ENCODE assay signal across 7 cellular contexts in genomic region chr10:69087600-69088470, GRCh38. TPM values are rescaled to one million over a fixed set of nuclear protein-coding genes. Genes with fewer than 3 reads are reported as not detected.
DNase-seq lines count a peak whose midpoint lies in the region; ATAC-seq, FAIRE-seq and TF ChIP-seq lines count a peak whose summit lies in the region.

SRGN (plus strand) TSS chr10:69088103; CDS start chr10:69088158, 55 bp downstream.

- DNase-seq in GM19238 (ENCODE audit: insufficient read length, low spot score) (peak; percentile 41), bronchial epithelial cell (ENCODE audit: low read depth) (peak; percentile 44), lower leg skin (ENCODE audit: low spot score in 2 of 2) (peak; percentile 86 to 90), SK-N-DZ (ENCODE audit: low spot score) (no peak)
- peak; percentile 42 to 54 for DNase-seq in stimulated activated CD8-positive, alpha-beta memory T cell treated with anti-CD3 and anti-CD28 coated beads, Interleukin-4, amount 100 ng/mL, for 1 hour (ENCODE audit: low read depth in 2 of 2, low spot score in 1 of 2)

- H3K4me3 ChIP-seq in WI38 (ENCODE audit: low read depth, low read length): peak within 1 kb of the TSS; percentile 40
- peak within 1 kb of the TSS; percentile 7 for H3K4me3 ChIP-seq in bronchial epithelial cell (ENCODE audit: low read depth, low read length)
- H3K4me3 ChIP-seq in lower leg skin (ENCODE audit: low read depth, poor library complexity, severe bottlenecking): peak within 1 kb of the TSS; percentile 24

- no peaks in the 10 kb centered on the region for H3K27me3 ChIP-seq in bronchial epithelial cell (ENCODE audit: control insufficient read depth, insufficient read depth, low read length)

- peak in 1 of 2 donors; percentile 19 for TF ChIP-seq POLR2A in lower leg skin (IDR thresholded peaks at IDR 0.05)

- FAIRE-seq in bronchial epithelial cell (lab: Jason Lieb, UNC): no peak

- TF ChIP-seq CTCF in WI38 (IDR thresholded peaks at IDR 0.05; ENCODE audit: low read depth, low read length) (no peak), bronchial epithelial cell (IDR thresholded peaks at IDR 0.05; ENCODE audit: insufficient read depth, low read length, severe bottlenecking) (no peak), lower leg skin (IDR thresholded peaks at IDR 0.05) (no peak)

- intact Hi-C loops in lower leg skin (cut with DNase I; ENCODE audit: low total_unique reads): no loop called here

- ATAC-seq in HG03457 (IDR thresholded peaks at IDR 0.05; ENCODE audit: unreplicated experiment): peak; percentile 37

- 32 to 39% methylated on average over 9 of the region's 9 CpGs for WGBS in lower leg skin, 2 donors

- no peaks in the 10 kb centered on the region for H3K36me3 ChIP-seq in bronchial epithelial cell (ENCODE audit: control insufficient read depth, insufficient read depth, low read length)

RNA-seq across cellular contexts. Expression of gene SRGN, which starts in this region (rescaled TPM):
- total RNA-seq in bronchial epithelial cell (0.26 and 1.0 TPM in 2 replicates), lower leg skin (10 to 100 TPM; 20.6 to 39.6 (median 24.1) TPM)
- polyA plus RNA-seq in SK-N-DZ (2014; cell fraction: cytosol; rRNA removed): not detected in 2 replicates
- not detected in 2 replicates for polyA plus RNA-seq in SK-N-DZ (2014; cell fraction: nucleus; rRNA removed)

Comparison
In these comparisons a context has a peak if more than half of its experiments do, and no peak if none do; other contexts are left out.
1. RNA of gene SRGN (total RNA-seq): 20.6 to 39.6 TPM in lower leg skin; 0.26 to 1.0 TPM in bronchial epithelial cell; every median in the first group is over 10 times any median in the second.
2. Peak in every context shown above with its lines, with median percentiles within 50 percentile points of each other: H3K4me3 ChIP-seq.